Comparison of ENCODE assay signal across 9 cellular contexts in the genomic region with DNA sequence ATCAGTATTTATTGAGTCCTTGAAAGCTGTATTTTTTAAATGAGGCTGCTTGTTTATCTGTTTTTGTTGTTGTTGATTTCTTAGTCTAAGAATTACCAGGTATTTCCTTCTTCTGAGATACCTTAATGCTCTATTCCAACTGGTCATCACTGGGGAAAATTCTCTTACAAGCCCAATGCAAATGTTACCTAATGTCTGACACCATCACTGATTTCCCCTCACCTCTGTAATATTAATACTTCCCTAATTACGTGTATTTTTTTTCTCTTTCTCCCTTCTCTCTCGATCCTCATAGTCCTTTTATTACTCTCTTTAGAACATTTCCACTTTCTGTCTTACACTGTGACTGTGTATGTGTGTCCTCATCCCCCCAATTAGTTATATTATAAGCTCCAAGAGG. TPM values are rescaled to one million over a fixed set of nuclear protein-coding genes. Genes with fewer than 3 reads are reported as not detected.
DNase-seq lines count a peak whose midpoint lies in the region; ATAC-seq, FAIRE-seq and TF ChIP-seq lines count a peak whose summit lies in the region.
"Had no signal": no experiment of that assay in that cellular context is flagged by ENCODE, and none has a peak within 500 bp of the region (broad histone marks: within the 10 kb centered on the region; RNA-seq: fewer than 3 reads in every experiment).

No MANE protein-coding gene starts in this region.

- H3K4me1 Mint-ChIP-seq in Calu3 (ENCODE audit: low read depth, unreplicated experiment) (peaks cover 50% of the 10 kb centered on the region), HFFc6 (ENCODE audit: low read depth) (peaks cover 74% of the 10 kb centered on the region), brain (peaks cover 40% of the 10 kb centered on the region), nephron progenitor cell (peaks cover 5% of the 10 kb centered on the region)

- ATAC-seq in HG02884 (IDR thresholded peaks at IDR 0.05; ENCODE audit: unreplicated experiment), result no peak

- no peak for DNase-seq in Calu3
- no peak for DNase-seq in HFFc6
- DNase-seq in nephron progenitor cell, result no peak
- DNase-seq in superior temporal gyrus (ENCODE audit: extremely low spot score), result no peak
- no peak for DNase-seq in frontal cortex (ENCODE audit: low spot score in 2 of 2)
- no peak for DNase-seq in DMS153 (lab: John Stamatoyannopoulos, UW)
- DNase-seq: NCI-H2081 treated with DMSO at 0.1 percent for 48 hours had no signal

- TF ChIP-seq CTCF in Calu3 (IDR thresholded peaks at IDR 0.05; ENCODE audit: unreplicated experiment) (no peak), HFFc6 (IDR thresholded peaks at IDR 0.05) (no peak), brain (conservative IDR thresholded peaks at IDR 0.05) (no peak), nephron progenitor cell (IDR thresholded peaks at IDR 0.05) (no peak)

- peaks cover 58% of the 10 kb centered on the region for H3K36me3 Mint-ChIP-seq in Calu3 (ENCODE audit: insufficient read depth, unreplicated experiment)
- peaks cover 14% of the 10 kb centered on the region for H3K36me3 Mint-ChIP-seq in HFFc6 (ENCODE audit: low read depth)
- peaks cover 4% of the 10 kb centered on the region for H3K36me3 Mint-ChIP-seq in brain
- no peaks in the 10 kb centered on the region for H3K36me3 Mint-ChIP-seq in nephron progenitor cell (ENCODE audit: low read depth)

- H3K4me3 Mint-ChIP-seq in Calu3 (ENCODE audit: low read depth, unreplicated experiment) (peak overlapping the region; percentile 74), HFFc6 (peak overlapping the region; percentile 94), brain (peak overlapping the region in 4 of 5 experiments; percentile 4 to 60 (median 22)), nephron progenitor cell (no peak overlapping the region)

- H3K9me3 Mint-ChIP-seq in Calu3 (ENCODE audit: low read depth, unreplicated experiment) (no peaks in the 10 kb centered on the region), HFFc6 (no peaks in the 10 kb centered on the region), brain (peaks cover 0 to 3% (median 3%) of the 10 kb centered on the region in 5 experiments), nephron progenitor cell (no peaks in the 10 kb centered on the region)

- TSS peak; percentile 52 for BruUV-seq in Calu3 (replicated peaks; lab: Mats Ljungman, UMichigan)

- H3K27ac Mint-ChIP-seq in Calu3 (ENCODE audit: unreplicated experiment) (peak overlapping the region; percentile 98), HFFc6 (peak overlapping the region; percentile 98), brain (peak overlapping the region; percentile 0 to 88 (median 19)), nephron progenitor cell (peak overlapping the region; percentile 17)

- CTCF ChIA-PET in Calu3 (lab: Charles Lee), result interaction anchor here (0.5 to 2.7 kb wide), 15 partner anchors 10 to 496 kb away, joined by 3 to 27 read pairs (median 6); partner anchors contain the start of gene HDAC9

- no peak for FAIRE-seq in frontal cortex (lab: Jason Lieb, UNC)

- no peaks in the 10 kb centered on the region for H3K27me3 Mint-ChIP-seq in Calu3 (ENCODE audit: unreplicated experiment)
- H3K27me3 Mint-ChIP-seq in HFFc6 (ENCODE audit: insufficient read depth), result no peaks in the 10 kb centered on the region
- H3K27me3 Mint-ChIP-seq in brain, result no peaks in the 10 kb centered on the region
- H3K27me3 Mint-ChIP-seq in nephron progenitor cell (ENCODE audit: low read depth, poor library complexity), result peaks cover 3% of the 10 kb centered on the region

- intact Hi-C loops in Calu3 (cut with micrococcal nuclease; ENCODE audit: unreplicated experiment), result loop anchor here (2.0 kb wide), 1 partner anchor 155 kb away; no protein-coding TSS in a partner anchor

RNA-seq across cellular contexts. Expression of gene HDAC9, which starts 13.9 kb away (rescaled TPM):
- total RNA-seq in Calu3 (2022) (152 and 159 TPM in 2 replicates), frontal cortex (117 TPM)
- total RNA-seq in HFFc6 (2021; fragmentation: NEBNext Ultra II Directional; extraction: Animal tissue kit (Norgen Biotek cat#: 25700)), result 10 to 100 TPM; 11.5 to 29.2 (median 13.2) TPM
- 18.5 TPM for polyA plus RNA-seq in brain (ENCODE audit: insufficient read depth, low read depth, low replicate concordance)

Comparison
In these comparisons a context has a peak if more than half of its experiments do, and no peak if none do; other contexts are left out.
1. H3K27ac Mint-ChIP-seq: peak in every context shown above with its lines; median percentile 98 in Calu3; 98 in HFFc6; 19 in brain; 17 in nephron progenitor cell.